ENCODE assay signal across 21 cellular contexts in the genomic region with DNA sequence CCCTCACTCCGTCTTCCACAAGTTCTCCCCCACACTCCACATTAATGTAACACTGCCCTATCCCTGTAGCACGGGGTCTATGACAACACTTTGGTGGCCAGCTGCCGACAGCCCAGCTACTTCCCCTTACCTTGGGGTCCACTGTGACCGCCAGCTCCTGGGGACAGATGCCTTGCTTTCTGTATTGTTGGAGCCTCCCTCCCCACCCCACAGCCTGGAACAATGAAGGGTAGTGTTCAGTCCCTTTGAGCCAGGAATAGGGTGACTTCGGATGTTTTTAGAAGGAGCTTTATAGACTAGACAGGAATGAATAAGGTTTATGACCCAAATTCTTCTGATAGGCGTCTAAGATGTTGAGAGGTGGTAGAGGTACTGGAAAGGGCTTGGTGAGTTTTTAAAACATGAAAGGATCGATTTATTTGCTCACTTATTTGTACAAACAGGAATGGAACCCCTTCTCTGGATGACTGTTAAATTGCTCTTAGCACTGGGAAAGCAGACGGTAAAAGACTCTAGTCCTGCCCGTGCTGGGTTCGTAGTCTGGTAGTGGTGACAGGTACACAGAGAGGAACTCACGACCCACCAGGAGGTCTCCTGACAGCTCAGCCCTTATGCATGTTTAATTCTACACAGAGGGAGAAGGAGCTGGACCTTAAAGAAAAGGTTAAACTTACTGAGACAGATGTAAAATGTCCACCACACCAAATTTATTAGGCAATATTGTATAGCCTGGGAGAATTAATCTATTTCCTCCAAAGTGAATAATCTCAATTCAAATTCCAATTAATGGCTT.
A peak's percentile ranks its signal among the peaks of the same experiment; 100 is the strongest.
DNase-seq lines count a peak whose midpoint lies in the region; ATAC-seq and TF ChIP-seq lines count a peak whose summit lies in the region.
"Had no signal": no experiment of that assay in that cellular context is flagged by ENCODE, and none has a peak within 500 bp of the region (broad histone marks: within the 10 kb centered on the region; RNA-seq: fewer than 3 reads in every experiment).

No MANE protein-coding gene starts in this region.

- no peak overlapping the region for H3K27ac ChIP-seq in SJCRH30
- peak overlapping the region; percentile 64 for H3K27ac ChIP-seq in layer of hippocampus (ENCODE audit: low read depth, low read length)
- H3K27ac ChIP-seq in spleen, result no peak overlapping the region
- H3K27ac ChIP-seq: gastrocnemius medialis, lower lobe of right lung, prostate gland had no signal

- no peak for TF ChIP-seq CTCF in spleen (IDR thresholded peaks at IDR 0.05 in 8 of 11, conservative IDR thresholded peaks at IDR 0.05 in 3 of 11)
- TF ChIP-seq CTCF in osteocyte (IDR thresholded peaks at IDR 0.05), result no peak

- H3K27ac Mint-ChIP-seq in osteocyte (ENCODE audit: unreplicated experiment), result no peak overlapping the region
- H3K27ac Mint-ChIP-seq: activated naive CD4-positive, alpha-beta T cell treated with anti-CD3 and anti-CD28 coated beads, Interleukin-2, amount 10 ng/mL, durations not matched to agents 7 days and 5 days; IgD-negative memory B cell; T-helper 2 cell treated with Interferon-gamma antibody and Interleukin-4, amounts not matched to agents 5 μg/mL and 100 μg/mL, for 36 hours; WTC11 had no signal

- H3K9me3 ChIP-seq in SJCRH30 (replicated peaks), result no peaks in the 10 kb centered on the region
- H3K9me3 ChIP-seq in spleen, result no peaks in the 10 kb centered on the region
- H3K9me3 ChIP-seq: gastrocnemius medialis, lower lobe of right lung, prostate gland had no signal

- ATAC-seq in sciatic nerve, result peak; percentile 20
- ATAC-seq in HG03457 (IDR thresholded peaks at IDR 0.05; ENCODE audit: unreplicated experiment), result no peak
- ATAC-seq: gastrocnemius medialis, SK-N-SH treated with all-trans-retinoic acid at 6 μM for 48 hours, WTC11 had no signal

- H3K36me3 ChIP-seq in SJCRH30, result no peaks in the 10 kb centered on the region
- H3K36me3 ChIP-seq in spleen, result no peaks in the 10 kb centered on the region
- H3K36me3 ChIP-seq: gastrocnemius medialis, lower lobe of right lung, prostate gland had no signal

- peaks cover 4% of the 10 kb centered on the region; the same call in 1 of the 2 replicates for H3K4me1 ChIP-seq in SJCRH30
- H3K4me1 ChIP-seq in spleen, result no peaks in the 10 kb centered on the region
- H3K4me1 ChIP-seq: gastrocnemius medialis, prostate gland had no signal

- no peaks in the 10 kb centered on the region for H3K27me3 Mint-ChIP-seq in osteocyte (ENCODE audit: unreplicated experiment)
- H3K27me3 Mint-ChIP-seq: activated naive CD4-positive, alpha-beta T cell treated with anti-CD3 and anti-CD28 coated beads, Interleukin-2, amount 10 ng/mL, durations not matched to agents 7 days and 5 days had no signal

- H3K4me1 Mint-ChIP-seq in osteocyte (ENCODE audit: unreplicated experiment), result no peaks in the 10 kb centered on the region
- H3K4me1 Mint-ChIP-seq: activated naive CD4-positive, alpha-beta T cell treated with anti-CD3 and anti-CD28 coated beads, Interleukin-2, amount 10 ng/mL, durations not matched to agents 7 days and 5 days; IgD-negative memory B cell had no signal

- H3K4me3 ChIP-seq in SJCRH30, result no peak overlapping the region
- no peak overlapping the region for H3K4me3 ChIP-seq in spleen
- H3K4me3 ChIP-seq: gastrocnemius medialis, lower lobe of right lung, prostate gland had no signal

- peaks cover 11% of the 10 kb centered on the region for H3K9me3 Mint-ChIP-seq in osteocyte (ENCODE audit: unreplicated experiment)
- H3K9me3 Mint-ChIP-seq: activated naive CD4-positive, alpha-beta T cell treated with anti-CD3 and anti-CD28 coated beads, Interleukin-2, amount 10 ng/mL, durations not matched to agents 7 days and 5 days; IgD-negative memory B cell; T-helper 2 cell treated with Interferon-gamma antibody and Interleukin-4, amounts not matched to agents 5 μg/mL and 100 μg/mL, for 36 hours; WTC11 had no signal

- H3K4me3 Mint-ChIP-seq in osteocyte (ENCODE audit: unreplicated experiment), result no peak overlapping the region
- H3K4me3 Mint-ChIP-seq: activated naive CD4-positive, alpha-beta T cell treated with anti-CD3 and anti-CD28 coated beads, Interleukin-2, amount 10 ng/mL, durations not matched to agents 7 days and 5 days; IgD-negative memory B cell; T-helper 2 cell treated with Interferon-gamma antibody and Interleukin-4, amounts not matched to agents 5 μg/mL and 100 μg/mL, for 36 hours; WTC11 had no signal

- intact Hi-C loops in sciatic nerve (cut with DNase I) (no loop called here), spleen (cut with DNase I; ENCODE audit: low total_unique reads) (no loop called here)

- DNase-seq in DMS53 (lab: John Stamatoyannopoulos, UW), result peak; percentile 40
- no peak for DNase-seq in DMS53 treated with DMSO at 0.1 percent for 48 hours (lab: John Stamatoyannopoulos, UW; ENCODE audit: unreplicated experiment)
- peak; percentile 51 to 79 for DNase-seq in SJCRH30
- DNase-seq in sciatic nerve (ENCODE audit: low spot score), result no peak
- no peak for DNase-seq in spleen
- no peak for DNase-seq in osteocyte (ENCODE audit: extremely low spot score, unreplicated experiment)
- DNase-seq: 8988T; activated CD4-positive, alpha-beta T cell treated with anti-CD3 and anti-CD28 coated beads, Interleukin-2, amount 50 U/mL, for 1 hour; activated naive CD4-positive, alpha-beta T cell treated with anti-CD3 and anti-CD28 coated beads, Interleukin-2, amount 10 ng/mL, durations not matched to agents 7 days and 5 days; AML-193; cortex of kidney; gastrocnemius medialis; NCI-H2107 had no signal

- no peaks in the 10 kb centered on the region for H3K27me3 ChIP-seq in SJCRH30
- no peaks in the 10 kb centered on the region for H3K27me3 ChIP-seq in layer of hippocampus (ENCODE audit: control insufficient read depth, insufficient read depth, low read length)
- H3K27me3 ChIP-seq in spleen (replicated peaks in 1 of 7), result peaks cover 0 to 23% (median 0%) of the 10 kb centered on the region in 7 donors
- H3K27me3 ChIP-seq: gastrocnemius medialis had no signal

- no peak for TF ChIP-seq POLR2A in spleen (IDR thresholded peaks at IDR 0.05)

- WGBS in spleen, 5 donors, result 75 to 90% (median 83%) methylated on average over 11 of the region's 11 CpGs

- no peaks in the 10 kb centered on the region for H3K36me3 Mint-ChIP-seq in osteocyte (ENCODE audit: unreplicated experiment)
- H3K36me3 Mint-ChIP-seq: activated naive CD4-positive, alpha-beta T cell treated with anti-CD3 and anti-CD28 coated beads, Interleukin-2, amount 10 ng/mL, durations not matched to agents 7 days and 5 days; WTC11 had no signal

Comparison
In these comparisons a context has a peak if more than half of its experiments do, and no peak if none do; other contexts are left out.
1. DNase-seq: peak in DMS53 (single experiment) and SJCRH30 (2 of 2); none in DMS53 treated with DMSO at 0.1 percent for 48 hours (single experiment), sciatic nerve (single experiment), spleen (single experiment) and osteocyte (single experiment).